Comparison of ENCODE assay signal across 2 cellular contexts in the genomic region with DNA sequence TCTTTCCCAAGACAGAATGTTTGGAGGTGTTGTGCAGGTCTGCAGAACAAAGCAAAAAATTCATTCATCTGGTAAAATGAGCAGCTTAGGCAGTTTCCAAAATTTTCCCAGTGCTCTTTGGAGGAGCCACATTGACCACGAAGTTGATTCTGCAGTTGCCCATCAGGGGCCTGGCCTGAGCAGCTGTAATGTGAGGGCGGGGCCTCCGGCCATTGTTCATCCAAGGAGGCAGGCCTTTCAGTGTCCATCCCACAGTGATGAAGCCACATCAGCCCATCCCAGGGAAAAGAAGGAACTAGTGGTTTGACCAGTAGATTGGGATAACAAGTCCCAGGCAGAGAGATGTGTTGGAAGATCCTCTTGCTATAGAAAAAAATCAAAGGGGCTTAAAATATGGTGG.
TF ChIP-seq lines count a peak whose summit lies in the region.

No MANE protein-coding gene starts in this region.

TF ChIP-seq in A549, 52 proteins besides CTCF, POLR2A, EP300 and RAD21:
- no peak for TF ChIP-seq ZSCAN20 (CRISPR knock-in tag; IDR thresholded peaks at IDR 0.05)
- no peak for TF ChIP-seq BHLHE40 (IDR thresholded peaks at IDR 0.05; ENCODE audit: low read depth, low read length)
- no peak for TF ChIP-seq MAFK (IDR thresholded peaks at IDR 0.05; ENCODE audit: partially characterized antibody)
- TF ChIP-seq RCOR1 (IDR thresholded peaks at IDR 0.05; ENCODE audit: low read depth, low read length): no peak

TF ChIP-seq in K562, 482 proteins besides CTCF, POLR2A, EP300 and RAD21:
- TF ChIP-seq GABPB1 (CRISPR knock-in tag; IDR thresholded peaks at IDR 0.05): no peak
- TF ChIP-seq, protein P1, sequence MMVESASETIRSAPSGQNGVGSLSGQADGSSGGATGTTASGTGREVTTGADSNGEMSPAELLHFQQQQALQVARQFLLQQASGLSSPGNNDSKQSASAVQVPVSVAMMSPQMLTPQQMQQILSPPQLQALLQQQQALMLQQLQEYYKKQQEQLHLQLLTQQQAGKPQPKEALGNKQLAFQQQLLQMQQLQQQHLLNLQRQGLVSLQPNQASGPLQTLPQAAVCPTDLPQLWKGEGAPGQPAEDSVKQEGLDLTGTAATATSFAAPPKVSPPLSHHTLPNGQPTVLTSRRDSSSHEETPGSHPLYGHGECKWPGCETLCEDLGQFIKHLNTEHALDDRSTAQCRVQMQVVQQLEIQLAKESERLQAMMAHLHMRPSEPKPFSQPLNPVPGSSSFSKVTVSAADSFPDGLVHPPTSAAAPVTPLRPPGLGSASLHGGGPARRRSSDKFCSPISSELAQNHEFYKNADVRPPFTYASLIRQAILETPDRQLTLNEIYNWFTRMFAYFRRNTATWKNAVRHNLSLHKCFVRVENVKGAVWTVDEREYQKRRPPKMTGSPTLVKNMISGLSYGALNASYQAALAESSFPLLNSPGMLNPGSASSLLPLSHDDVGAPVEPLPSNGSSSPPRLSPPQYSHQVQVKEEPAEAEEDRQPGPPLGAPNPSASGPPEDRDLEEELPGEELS (CRISPR knock-in tag; IDR thresholded peaks at IDR 0.05; ENCODE audit: borderline replicate concordance): no peak
- no peak for TF ChIP-seq JUND (IDR thresholded peaks at IDR 0.05; ENCODE audit: borderline replicate concordance, low read depth, low read length)
- no peak for TF ChIP-seq JUND (tag; IDR thresholded peaks at IDR 0.05; ENCODE audit: borderline replicate concordance, low read depth, low read length)
- TF ChIP-seq, protein P2, sequence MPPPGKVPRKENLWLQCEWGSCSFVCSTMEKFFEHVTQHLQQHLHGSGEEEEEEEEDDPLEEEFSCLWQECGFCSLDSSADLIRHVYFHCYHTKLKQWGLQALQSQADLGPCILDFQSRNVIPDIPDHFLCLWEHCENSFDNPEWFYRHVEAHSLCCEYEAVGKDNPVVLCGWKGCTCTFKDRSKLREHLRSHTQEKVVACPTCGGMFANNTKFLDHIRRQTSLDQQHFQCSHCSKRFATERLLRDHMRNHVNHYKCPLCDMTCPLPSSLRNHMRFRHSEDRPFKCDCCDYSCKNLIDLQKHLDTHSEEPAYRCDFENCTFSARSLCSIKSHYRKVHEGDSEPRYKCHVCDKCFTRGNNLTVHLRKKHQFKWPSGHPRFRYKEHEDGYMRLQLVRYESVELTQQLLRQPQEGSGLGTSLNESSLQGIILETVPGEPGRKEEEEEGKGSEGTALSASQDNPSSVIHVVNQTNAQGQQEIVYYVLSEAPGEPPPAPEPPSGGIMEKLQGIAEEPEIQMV (tag; conservative IDR thresholded peaks at IDR 0.05; ENCODE audit: low read depth): no peak
- no peak for TF ChIP-seq ESRRA (IDR thresholded peaks at IDR 0.05; ENCODE audit: borderline replicate concordance, low read depth)
- no peak for TF ChIP-seq MED1 (CRISPR knock-in tag; IDR thresholded peaks at IDR 0.05; ENCODE audit: borderline replicate concordance)
- TF ChIP-seq, protein P3, sequence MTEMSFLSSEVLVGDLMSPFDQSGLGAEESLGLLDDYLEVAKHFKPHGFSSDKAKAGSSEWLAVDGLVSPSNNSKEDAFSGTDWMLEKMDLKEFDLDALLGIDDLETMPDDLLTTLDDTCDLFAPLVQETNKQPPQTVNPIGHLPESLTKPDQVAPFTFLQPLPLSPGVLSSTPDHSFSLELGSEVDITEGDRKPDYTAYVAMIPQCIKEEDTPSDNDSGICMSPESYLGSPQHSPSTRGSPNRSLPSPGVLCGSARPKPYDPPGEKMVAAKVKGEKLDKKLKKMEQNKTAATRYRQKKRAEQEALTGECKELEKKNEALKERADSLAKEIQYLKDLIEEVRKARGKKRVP (CRISPR knock-in tag; IDR thresholded peaks at IDR 0.05): no peak
- no peak for TF ChIP-seq SIX5 (IDR thresholded peaks at IDR 0.05; ENCODE audit: borderline replicate concordance in 1 of 2, insufficient read depth in 1 of 2, low read depth in 1 of 2, low read length in 2 of 2)
- TF ChIP-seq, protein P4, sequence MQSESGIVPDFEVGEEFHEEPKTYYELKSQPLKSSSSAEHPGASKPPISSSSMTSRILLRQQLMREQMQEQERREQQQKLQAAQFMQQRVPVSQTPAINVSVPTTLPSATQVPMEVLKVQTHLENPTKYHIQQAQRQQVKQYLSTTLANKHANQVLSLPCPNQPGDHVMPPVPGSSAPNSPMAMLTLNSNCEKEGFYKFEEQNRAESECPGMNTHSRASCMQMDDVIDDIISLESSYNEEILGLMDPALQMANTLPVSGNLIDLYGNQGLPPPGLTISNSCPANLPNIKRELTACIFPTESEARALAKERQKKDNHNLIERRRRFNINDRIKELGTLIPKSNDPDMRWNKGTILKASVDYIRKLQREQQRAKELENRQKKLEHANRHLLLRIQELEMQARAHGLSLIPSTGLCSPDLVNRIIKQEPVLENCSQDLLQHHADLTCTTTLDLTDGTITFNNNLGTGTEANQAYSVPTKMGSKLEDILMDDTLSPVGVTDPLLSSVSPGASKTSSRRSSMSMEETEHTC (IDR thresholded peaks at IDR 0.05): no peak
- no peak for TF ChIP-seq NCOA4 (IDR thresholded peaks at IDR 0.05; ENCODE audit: partially characterized antibody)
- TF ChIP-seq, protein P5, sequence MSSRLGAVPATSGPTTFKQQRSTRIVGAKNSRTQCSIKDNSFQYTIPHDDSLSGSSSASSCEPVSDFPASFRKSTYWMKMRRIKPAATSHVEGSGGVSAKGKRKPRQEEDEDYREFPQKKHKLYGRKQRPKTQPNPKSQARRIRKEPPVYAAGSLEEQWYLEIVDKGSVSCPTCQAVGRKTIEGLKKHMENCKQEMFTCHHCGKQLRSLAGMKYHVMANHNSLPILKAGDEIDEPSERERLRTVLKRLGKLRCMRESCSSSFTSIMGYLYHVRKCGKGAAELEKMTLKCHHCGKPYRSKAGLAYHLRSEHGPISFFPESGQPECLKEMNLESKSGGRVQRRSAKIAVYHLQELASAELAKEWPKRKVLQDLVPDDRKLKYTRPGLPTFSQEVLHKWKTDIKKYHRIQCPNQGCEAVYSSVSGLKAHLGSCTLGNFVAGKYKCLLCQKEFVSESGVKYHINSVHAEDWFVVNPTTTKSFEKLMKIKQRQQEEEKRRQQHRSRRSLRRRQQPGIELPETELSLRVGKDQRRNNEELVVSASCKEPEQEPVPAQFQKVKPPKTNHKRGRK (tag; IDR thresholded peaks at IDR 0.05): no peak
- TF ChIP-seq HOXB6 (CRISPR knock-in tag; IDR thresholded peaks at IDR 0.05; ENCODE audit: borderline replicate concordance): no peak
- TF ChIP-seq ZNF551 (CRISPR knock-in tag; IDR thresholded peaks at IDR 0.05): no peak
- TF ChIP-seq, protein P6, sequence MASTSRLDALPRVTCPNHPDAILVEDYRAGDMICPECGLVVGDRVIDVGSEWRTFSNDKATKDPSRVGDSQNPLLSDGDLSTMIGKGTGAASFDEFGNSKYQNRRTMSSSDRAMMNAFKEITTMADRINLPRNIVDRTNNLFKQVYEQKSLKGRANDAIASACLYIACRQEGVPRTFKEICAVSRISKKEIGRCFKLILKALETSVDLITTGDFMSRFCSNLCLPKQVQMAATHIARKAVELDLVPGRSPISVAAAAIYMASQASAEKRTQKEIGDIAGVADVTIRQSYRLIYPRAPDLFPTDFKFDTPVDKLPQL (IDR thresholded peaks at IDR 0.05; ENCODE audit: extremely low read depth, insufficient read length): no peak
- TF ChIP-seq, protein P7, sequence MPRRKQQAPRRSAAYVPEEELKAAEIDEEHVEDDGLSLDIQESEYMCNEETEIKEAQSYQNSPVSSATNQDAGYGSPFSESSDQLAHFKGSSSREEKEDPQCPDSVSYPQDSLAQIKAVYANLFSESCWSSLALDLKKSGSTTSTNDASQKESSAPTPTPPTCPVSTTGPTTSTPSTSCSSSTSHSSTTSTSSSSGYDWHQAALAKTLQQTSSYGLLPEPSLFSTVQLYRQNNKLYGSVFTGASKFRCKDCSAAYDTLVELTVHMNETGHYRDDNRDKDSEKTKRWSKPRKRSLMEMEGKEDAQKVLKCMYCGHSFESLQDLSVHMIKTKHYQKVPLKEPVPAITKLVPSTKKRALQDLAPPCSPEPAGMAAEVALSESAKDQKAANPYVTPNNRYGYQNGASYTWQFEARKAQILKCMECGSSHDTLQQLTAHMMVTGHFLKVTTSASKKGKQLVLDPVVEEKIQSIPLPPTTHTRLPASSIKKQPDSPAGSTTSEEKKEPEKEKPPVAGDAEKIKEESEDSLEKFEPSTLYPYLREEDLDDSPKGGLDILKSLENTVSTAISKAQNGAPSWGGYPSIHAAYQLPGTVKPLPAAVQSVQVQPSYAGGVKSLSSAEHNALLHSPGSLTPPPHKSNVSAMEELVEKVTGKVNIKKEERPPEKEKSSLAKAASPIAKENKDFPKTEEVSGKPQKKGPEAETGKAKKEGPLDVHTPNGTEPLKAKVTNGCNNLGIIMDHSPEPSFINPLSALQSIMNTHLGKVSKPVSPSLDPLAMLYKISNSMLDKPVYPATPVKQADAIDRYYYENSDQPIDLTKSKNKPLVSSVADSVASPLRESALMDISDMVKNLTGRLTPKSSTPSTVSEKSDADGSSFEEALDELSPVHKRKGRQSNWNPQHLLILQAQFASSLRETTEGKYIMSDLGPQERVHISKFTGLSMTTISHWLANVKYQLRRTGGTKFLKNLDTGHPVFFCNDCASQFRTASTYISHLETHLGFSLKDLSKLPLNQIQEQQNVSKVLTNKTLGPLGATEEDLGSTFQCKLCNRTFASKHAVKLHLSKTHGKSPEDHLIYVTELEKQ (CRISPR knock-in tag; IDR thresholded peaks at IDR 0.05): no peak
- TF ChIP-seq, protein P8, sequence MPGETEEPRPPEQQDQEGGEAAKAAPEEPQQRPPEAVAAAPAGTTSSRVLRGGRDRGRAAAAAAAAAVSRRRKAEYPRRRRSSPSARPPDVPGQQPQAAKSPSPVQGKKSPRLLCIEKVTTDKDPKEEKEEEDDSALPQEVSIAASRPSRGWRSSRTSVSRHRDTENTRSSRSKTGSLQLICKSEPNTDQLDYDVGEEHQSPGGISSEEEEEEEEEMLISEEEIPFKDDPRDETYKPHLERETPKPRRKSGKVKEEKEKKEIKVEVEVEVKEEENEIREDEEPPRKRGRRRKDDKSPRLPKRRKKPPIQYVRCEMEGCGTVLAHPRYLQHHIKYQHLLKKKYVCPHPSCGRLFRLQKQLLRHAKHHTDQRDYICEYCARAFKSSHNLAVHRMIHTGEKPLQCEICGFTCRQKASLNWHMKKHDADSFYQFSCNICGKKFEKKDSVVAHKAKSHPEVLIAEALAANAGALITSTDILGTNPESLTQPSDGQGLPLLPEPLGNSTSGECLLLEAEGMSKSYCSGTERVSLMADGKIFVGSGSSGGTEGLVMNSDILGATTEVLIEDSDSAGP (CRISPR knock-in tag; IDR thresholded peaks at IDR 0.05): no peak
- TF ChIP-seq NCOA1 (IDR thresholded peaks at IDR 0.05; ENCODE audit: low read depth): no peak
- no peak for TF ChIP-seq STAT5A (IDR thresholded peaks at IDR 0.05; ENCODE audit: borderline replicate concordance, low read length)
- no peak for TF ChIP-seq PTTG1 (tag; IDR thresholded peaks at IDR 0.05; ENCODE audit: low read depth)
- TF ChIP-seq PCBP2 (IDR thresholded peaks at IDR 0.05; ENCODE audit: low read depth, low read length, poor library complexity, severe bottlenecking): no peak
